1 cellular context compared by ENCODE assay signal in the genomic region with DNA sequence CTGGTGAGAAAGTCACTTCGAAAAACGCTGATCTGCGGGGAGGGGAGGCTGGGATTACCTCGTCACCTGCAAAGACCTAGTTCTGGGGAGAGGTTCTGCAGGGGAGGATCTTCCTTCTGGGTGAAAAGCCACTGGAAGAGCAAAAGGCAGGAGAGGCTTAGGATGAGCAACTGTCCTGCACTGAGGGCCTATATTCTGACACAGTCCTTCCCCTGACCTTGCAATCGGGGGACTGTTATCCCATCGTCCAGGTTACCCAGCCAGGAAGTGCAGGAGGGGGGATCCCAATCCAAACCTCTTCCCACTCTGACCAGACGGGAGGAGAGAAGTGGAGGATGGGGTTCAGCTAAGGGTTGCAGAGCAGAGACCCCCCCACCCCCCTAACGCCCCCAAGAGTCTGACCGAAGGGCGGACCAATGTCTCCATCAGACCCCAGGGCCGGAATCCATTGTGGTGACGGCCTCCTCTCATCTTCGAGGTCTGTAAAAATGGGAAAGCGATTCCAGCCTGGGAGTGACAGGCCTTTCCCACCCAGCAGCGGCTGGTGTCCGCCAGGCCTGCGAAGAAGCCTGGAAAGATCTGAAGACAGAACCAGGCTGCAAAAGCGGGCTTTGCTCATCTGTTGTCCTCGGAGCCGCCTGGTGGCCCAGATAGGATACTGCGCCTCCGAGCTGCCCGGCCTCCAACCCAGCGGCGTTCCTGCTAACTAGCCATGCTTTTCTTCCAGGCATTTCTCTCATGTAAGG.
TF ChIP-seq lines count a peak whose summit lies in the region.

No MANE protein-coding gene starts in this region.

TF ChIP-seq in K562, 482 proteins besides CTCF, POLR2A, EP300 and RAD21 (continued from another document and continues in another):
- TF ChIP-seq, protein P1, sequence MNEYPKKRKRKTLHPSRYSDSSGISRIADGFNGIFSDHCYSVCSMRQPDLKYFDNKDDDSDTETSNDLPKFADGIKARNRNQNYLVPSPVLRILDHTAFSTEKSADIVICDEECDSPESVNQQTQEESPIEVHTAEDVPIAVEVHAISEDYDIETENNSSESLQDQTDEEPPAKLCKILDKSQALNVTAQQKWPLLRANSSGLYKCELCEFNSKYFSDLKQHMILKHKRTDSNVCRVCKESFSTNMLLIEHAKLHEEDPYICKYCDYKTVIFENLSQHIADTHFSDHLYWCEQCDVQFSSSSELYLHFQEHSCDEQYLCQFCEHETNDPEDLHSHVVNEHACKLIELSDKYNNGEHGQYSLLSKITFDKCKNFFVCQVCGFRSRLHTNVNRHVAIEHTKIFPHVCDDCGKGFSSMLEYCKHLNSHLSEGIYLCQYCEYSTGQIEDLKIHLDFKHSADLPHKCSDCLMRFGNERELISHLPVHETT (CRISPR knock-in tag; conservative IDR thresholded peaks at IDR 0.05 in 1 of 2, IDR thresholded peaks at IDR 0.05 in 1 of 2): no peak
- no peak for TF ChIP-seq YBX1 (IDR thresholded peaks at IDR 0.05)
- no peak for TF ChIP-seq SMARCA4 (IDR thresholded peaks at IDR 0.05)
- no peak for TF ChIP-seq HNRNPK (IDR thresholded peaks at IDR 0.05; ENCODE audit: low read depth, low read length, poor library complexity, severe bottlenecking)
- 0 out of 2 replicates have a peak, but pooled peaks have one; percentile 31 for TF ChIP-seq PTBP1 (IDR thresholded peaks at IDR 0.05; ENCODE audit: low read depth, low read length)
- no peak for TF ChIP-seq PHF20 (IDR thresholded peaks at IDR 0.05; ENCODE audit: partially characterized antibody)
- TF ChIP-seq JUND (IDR thresholded peaks at IDR 0.05; ENCODE audit: borderline replicate concordance, low read depth, low read length): peak; percentile 70
- peak; percentile 36; the same call in 1 of the 3 replicates for TF ChIP-seq JUND (tag; IDR thresholded peaks at IDR 0.05; ENCODE audit: borderline replicate concordance, low read depth, low read length)
- TF ChIP-seq, protein P2, sequence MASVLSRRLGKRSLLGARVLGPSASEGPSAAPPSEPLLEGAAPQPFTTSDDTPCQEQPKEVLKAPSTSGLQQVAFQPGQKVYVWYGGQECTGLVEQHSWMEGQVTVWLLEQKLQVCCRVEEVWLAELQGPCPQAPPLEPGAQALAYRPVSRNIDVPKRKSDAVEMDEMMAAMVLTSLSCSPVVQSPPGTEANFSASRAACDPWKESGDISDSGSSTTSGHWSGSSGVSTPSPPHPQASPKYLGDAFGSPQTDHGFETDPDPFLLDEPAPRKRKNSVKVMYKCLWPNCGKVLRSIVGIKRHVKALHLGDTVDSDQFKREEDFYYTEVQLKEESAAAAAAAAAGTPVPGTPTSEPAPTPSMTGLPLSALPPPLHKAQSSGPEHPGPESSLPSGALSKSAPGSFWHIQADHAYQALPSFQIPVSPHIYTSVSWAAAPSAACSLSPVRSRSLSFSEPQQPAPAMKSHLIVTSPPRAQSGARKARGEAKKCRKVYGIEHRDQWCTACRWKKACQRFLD (CRISPR knock-in tag; IDR thresholded peaks at IDR 0.05): no peak
- 0 out of 4 replicates have a peak, but pooled peaks of 1 of the 2 experiments have one; percentile 10 for TF ChIP-seq HDAC1 (IDR thresholded peaks at IDR 0.05)
- peak; percentile 62; the same call in 1 of the 2 replicates for TF ChIP-seq ARID2 (IDR thresholded peaks at IDR 0.05)
- TF ChIP-seq, protein P3, sequence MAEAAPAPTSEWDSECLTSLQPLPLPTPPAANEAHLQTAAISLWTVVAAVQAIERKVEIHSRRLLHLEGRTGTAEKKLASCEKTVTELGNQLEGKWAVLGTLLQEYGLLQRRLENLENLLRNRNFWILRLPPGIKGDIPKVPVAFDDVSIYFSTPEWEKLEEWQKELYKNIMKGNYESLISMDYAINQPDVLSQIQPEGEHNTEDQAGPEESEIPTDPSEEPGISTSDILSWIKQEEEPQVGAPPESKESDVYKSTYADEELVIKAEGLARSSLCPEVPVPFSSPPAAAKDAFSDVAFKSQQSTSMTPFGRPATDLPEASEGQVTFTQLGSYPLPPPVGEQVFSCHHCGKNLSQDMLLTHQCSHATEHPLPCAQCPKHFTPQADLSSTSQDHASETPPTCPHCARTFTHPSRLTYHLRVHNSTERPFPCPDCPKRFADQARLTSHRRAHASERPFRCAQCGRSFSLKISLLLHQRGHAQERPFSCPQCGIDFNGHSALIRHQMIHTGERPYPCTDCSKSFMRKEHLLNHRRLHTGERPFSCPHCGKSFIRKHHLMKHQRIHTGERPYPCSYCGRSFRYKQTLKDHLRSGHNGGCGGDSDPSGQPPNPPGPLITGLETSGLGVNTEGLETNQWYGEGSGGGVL (CRISPR knock-in tag; IDR thresholded peaks at IDR 0.05): no peak
- no peak for TF ChIP-seq E2F4 (CRISPR knock-in tag; IDR thresholded peaks at IDR 0.05; ENCODE audit: low read depth)
- TF ChIP-seq ZBTB8A (IDR thresholded peaks at IDR 0.05; ENCODE audit: partially characterized antibody): no peak
- peak; percentile 46; the same call in 1 of the 2 replicates for TF ChIP-seq POLR2AphosphoS5 (IDR thresholded peaks at IDR 0.05; ENCODE audit: control insufficient read depth, insufficient read depth, low read depth, low read length)
- peak; percentile 7; the same call in 1 of the 2 replicates for TF ChIP-seq SMARCE1 (IDR thresholded peaks at IDR 0.05)
- no peak for TF ChIP-seq NFRKB (IDR thresholded peaks at IDR 0.05; ENCODE audit: low read depth)
- TF ChIP-seq NRF1 (conservative IDR thresholded peaks at IDR 0.05 in 1 of 2, IDR thresholded peaks at IDR 0.05 in 1 of 2): no peak; a peak in 1 of 4 replicates
- TF ChIP-seq, protein P4, sequence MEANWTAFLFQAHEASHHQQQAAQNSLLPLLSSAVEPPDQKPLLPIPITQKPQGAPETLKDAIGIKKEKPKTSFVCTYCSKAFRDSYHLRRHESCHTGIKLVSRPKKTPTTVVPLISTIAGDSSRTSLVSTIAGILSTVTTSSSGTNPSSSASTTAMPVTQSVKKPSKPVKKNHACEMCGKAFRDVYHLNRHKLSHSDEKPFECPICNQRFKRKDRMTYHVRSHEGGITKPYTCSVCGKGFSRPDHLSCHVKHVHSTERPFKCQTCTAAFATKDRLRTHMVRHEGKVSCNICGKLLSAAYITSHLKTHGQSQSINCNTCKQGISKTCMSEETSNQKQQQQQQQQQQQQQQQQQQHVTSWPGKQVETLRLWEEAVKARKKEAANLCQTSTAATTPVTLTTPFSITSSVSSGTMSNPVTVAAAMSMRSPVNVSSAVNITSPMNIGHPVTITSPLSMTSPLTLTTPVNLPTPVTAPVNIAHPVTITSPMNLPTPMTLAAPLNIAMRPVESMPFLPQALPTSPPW (CRISPR knock-in tag; IDR thresholded peaks at IDR 0.05): peak; percentile 34
- TF ChIP-seq, protein P5, sequence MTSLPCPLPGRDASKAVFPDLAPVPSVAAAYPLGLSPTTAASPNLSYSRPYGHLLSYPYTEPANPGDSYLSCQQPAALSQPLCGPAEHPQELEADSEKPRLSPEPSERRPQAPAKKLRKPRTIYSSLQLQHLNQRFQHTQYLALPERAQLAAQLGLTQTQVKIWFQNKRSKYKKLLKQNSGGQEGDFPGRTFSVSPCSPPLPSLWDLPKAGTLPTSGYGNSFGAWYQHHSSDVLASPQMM (CRISPR knock-in tag; IDR thresholded peaks at IDR 0.05): no peak
- no peak for TF ChIP-seq ZNF57 (CRISPR knock-in tag; IDR thresholded peaks at IDR 0.05)
- peak; percentile 62; the same call in 1 of the 2 replicates for TF ChIP-seq LCOR (CRISPR knock-in tag; IDR thresholded peaks at IDR 0.05)
- TF ChIP-seq ELF1 (tag; IDR thresholded peaks at IDR 0.05): no peak
- TF ChIP-seq PKNOX1 (IDR thresholded peaks at IDR 0.05): peak; percentile 58
- TF ChIP-seq MECOM (CRISPR knock-in tag; IDR thresholded peaks at IDR 0.05): no peak
- TF ChIP-seq ZNF354B (CRISPR knock-in tag; IDR thresholded peaks at IDR 0.05): no peak
- TF ChIP-seq ZBTB33 (CRISPR knock-in tag; IDR thresholded peaks at IDR 0.05): peak; percentile 31; the same call in 1 of the 2 replicates
- no peak for TF ChIP-seq HINFP (tag; conservative IDR thresholded peaks at IDR 0.05; ENCODE audit: low read depth)
- TF ChIP-seq SMAD2 (IDR thresholded peaks at IDR 0.05; ENCODE audit: low read depth, low read length): no peak
- TF ChIP-seq BCOR (IDR thresholded peaks at IDR 0.05): no peak
- no peak for TF ChIP-seq SNIP1 (IDR thresholded peaks at IDR 0.05; ENCODE audit: low read depth)
- TF ChIP-seq NCOA2 (IDR thresholded peaks at IDR 0.05; ENCODE audit: partially characterized antibody in 2 of 2): no peak
- TF ChIP-seq ARNT (IDR thresholded peaks at IDR 0.05): no peak
- no peak for TF ChIP-seq SMAD4 (CRISPR knock-in tag; conservative IDR thresholded peaks at IDR 0.05)
- no peak for TF ChIP-seq IRF9 (tag; IDR thresholded peaks at IDR 0.05)
- TF ChIP-seq, protein P6, sequence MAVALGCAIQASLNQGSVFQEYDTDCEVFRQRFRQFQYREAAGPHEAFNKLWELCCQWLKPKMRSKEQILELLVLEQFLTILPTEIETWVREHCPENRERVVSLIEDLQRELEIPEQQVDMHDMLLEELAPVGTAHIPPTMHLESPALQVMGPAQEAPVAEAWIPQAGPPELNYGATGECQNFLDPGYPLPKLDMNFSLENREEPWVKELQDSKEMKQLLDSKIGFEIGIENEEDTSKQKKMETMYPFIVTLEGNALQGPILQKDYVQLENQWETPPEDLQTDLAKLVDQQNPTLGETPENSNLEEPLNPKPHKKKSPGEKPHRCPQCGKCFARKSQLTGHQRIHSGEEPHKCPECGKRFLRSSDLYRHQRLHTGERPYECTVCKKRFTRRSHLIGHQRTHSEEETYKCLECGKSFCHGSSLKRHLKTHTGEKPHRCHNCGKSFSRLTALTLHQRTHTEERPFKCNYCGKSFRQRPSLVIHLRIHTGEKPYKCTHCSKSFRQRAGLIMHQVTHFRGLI (CRISPR knock-in tag; IDR thresholded peaks at IDR 0.05): no peak
- TF ChIP-seq TCF7 (IDR thresholded peaks at IDR 0.05; ENCODE audit: borderline replicate concordance): peak; percentile 36; the same call in 1 of the 2 replicates
- no peak for TF ChIP-seq DDX20 (tag; IDR thresholded peaks at IDR 0.05; ENCODE audit: low read depth)
- TF ChIP-seq KLF1 (tag; IDR thresholded peaks at IDR 0.05): no peak
- TF ChIP-seq BRD9 (IDR thresholded peaks at IDR 0.05; ENCODE audit: low read depth, partially characterized antibody): peak; percentile 54
- TF ChIP-seq, protein P7, sequence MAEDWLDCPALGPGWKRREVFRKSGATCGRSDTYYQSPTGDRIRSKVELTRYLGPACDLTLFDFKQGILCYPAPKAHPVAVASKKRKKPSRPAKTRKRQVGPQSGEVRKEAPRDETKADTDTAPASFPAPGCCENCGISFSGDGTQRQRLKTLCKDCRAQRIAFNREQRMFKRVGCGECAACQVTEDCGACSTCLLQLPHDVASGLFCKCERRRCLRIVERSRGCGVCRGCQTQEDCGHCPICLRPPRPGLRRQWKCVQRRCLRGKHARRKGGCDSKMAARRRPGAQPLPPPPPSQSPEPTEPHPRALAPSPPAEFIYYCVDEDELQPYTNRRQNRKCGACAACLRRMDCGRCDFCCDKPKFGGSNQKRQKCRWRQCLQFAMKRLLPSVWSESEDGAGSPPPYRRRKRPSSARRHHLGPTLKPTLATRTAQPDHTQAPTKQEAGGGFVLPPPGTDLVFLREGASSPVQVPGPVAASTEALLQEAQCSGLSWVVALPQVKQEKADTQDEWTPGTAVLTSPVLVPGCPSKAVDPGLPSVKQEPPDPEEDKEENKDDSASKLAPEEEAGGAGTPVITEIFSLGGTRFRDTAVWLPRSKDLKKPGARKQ (CRISPR knock-in tag; IDR thresholded peaks at IDR 0.05): no peak
- no peak for TF ChIP-seq GATA2 (CRISPR knock-in tag; IDR thresholded peaks at IDR 0.05)
- TF ChIP-seq POLR3A (IDR thresholded peaks at IDR 0.05; ENCODE audit: borderline replicate concordance, extremely low read depth, insufficient read depth, insufficient read length): no peak
- TF ChIP-seq ZNF79 (CRISPR knock-in tag; IDR thresholded peaks at IDR 0.05; ENCODE audit: low read depth): no peak
